2 cellular contexts compared by ENCODE assay signal in the genomic region with DNA sequence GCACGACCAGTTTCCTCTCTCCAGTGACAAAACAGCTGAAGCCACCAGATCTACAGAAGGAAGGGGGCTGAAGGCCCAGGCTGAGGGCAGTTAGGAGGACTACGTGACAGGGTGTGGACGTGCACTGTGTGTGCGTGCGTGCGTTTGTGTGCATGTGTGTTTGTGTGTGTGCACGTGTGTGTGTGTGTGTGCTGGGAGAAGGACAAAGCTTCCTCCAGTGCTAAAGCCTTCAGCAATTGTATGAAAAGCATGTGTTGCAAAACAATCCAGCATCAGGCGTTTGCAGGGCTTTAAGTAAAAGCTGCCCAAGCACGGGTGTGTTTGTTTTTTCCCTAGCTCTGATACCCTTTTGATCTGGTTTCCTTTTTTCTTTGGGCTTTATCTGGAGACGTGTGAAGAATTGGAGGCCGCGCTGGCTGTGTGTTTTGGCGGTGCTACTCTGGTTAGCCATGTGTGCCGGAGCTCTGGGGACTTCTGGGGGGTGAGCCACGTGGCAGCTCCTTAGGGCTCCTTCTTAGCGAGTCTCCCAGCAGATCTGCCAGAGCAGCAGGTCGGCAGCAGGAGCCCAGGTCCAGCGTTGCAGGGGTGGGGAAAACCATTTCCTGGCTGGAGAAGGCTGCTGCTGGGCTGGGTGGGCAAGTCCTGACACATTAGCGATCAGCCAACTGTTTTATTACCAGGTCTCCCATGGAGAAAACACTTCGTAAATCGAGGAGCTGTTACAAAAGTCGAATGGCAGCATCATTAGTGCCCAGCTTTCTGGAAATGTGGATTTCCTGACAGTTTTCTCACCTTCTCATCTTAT.
TF ChIP-seq lines count a peak whose summit lies in the region.

No MANE protein-coding gene starts in this region.

TF ChIP-seq in HEK293, 187 proteins besides CTCF, POLR2A, EP300 and RAD21 (continued from another document and continues in another):
- TF ChIP-seq BCL11A (tag by site-specific recombination; IDR thresholded peaks at IDR 0.05; ENCODE audit: low read depth) (no peak), ZNF423 (tag by site-specific recombination; IDR thresholded peaks at IDR 0.05) (peak; percentile 83), KLF1 (tag by site-specific recombination; IDR thresholded peaks at IDR 0.05) (no peak), WT1 (tag by site-specific recombination; IDR thresholded peaks at IDR 0.05) (no peak), ZNF202 (tag by site-specific recombination; IDR thresholded peaks at IDR 0.05; ENCODE audit: borderline replicate concordance) (no peak), ZNF792 (tag by site-specific recombination; IDR thresholded peaks at IDR 0.05) (no peak), ZSCAN30 (tag by site-specific recombination; IDR thresholded peaks at IDR 0.05) (peak; percentile 70; the same call in 1 of the 2 replicates), ZBTB8A (tag by site-specific recombination; IDR thresholded peaks at IDR 0.05) (peak; percentile 78), PRDM6 (tag by site-specific recombination; IDR thresholded peaks at IDR 0.05) (peak; percentile 89), ZNF24 (tag by site-specific recombination; IDR thresholded peaks at IDR 0.05) (no peak; the same call in 1 of the 2 replicates), ZNF394 (tag by site-specific recombination; IDR thresholded peaks at IDR 0.05; ENCODE audit: borderline replicate concordance) (no peak), TRIM28 (IDR thresholded peaks at IDR 0.05; ENCODE audit: borderline replicate concordance, low read length) (peak; percentile 85), SCRT1 (tag by site-specific recombination; IDR thresholded peaks at IDR 0.05; ENCODE audit: borderline replicate concordance) (0 out of 2 replicates have a peak, but pooled peaks have one; percentile 23), ZNF600 (tag by site-specific recombination; IDR thresholded peaks at IDR 0.05) (0 out of 2 replicates have a peak, but pooled peaks have one; percentile 52), KLF10 (tag by site-specific recombination; IDR thresholded peaks at IDR 0.05) (no peak), IKZF3 (tag by site-specific recombination; IDR thresholded peaks at IDR 0.05) (peak; percentile 57)
- TF ChIP-seq, protein P1, sequence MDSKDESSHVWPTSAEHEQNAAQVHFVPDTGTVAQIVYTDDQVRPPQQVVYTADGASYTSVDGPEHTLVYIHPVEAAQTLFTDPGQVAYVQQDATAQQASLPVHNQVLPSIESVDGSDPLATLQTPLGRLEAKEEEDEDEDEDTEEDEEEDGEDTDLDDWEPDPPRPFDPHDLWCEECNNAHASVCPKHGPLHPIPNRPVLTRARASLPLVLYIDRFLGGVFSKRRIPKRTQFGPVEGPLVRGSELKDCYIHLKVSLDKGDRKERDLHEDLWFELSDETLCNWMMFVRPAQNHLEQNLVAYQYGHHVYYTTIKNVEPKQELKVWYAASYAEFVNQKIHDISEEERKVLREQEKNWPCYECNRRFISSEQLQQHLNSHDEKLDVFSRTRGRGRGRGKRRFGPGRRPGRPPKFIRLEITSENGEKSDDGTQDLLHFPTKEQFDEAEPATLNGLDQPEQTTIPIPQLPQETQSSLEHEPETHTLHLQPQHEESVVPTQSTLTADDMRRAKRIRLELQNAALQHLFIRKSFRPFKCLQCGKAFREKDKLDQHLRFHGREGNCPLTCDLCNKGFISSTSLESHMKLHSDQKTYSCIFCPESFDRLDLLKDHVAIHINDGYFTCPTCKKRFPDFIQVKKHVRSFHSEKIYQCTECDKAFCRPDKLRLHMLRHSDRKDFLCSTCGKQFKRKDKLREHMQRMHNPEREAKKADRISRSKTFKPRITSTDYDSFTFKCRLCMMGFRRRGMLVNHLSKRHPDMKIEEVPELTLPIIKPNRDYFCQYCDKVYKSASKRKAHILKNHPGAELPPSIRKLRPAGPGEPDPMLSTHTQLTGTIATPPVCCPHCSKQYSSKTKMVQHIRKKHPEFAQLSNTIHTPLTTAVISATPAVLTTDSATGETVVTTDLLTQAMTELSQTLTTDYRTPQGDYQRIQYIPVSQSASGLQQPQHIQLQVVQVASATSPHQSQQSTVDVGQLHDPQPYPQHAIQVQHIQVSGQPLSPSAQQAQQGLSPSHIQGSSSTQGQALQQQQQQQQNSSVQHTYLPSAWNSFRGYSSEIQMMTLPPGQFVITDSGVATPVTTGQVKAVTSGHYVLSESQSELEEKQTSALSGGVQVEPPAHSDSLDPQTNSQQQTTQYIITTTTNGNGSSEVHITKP (tag by site-specific recombination; IDR thresholded peaks at IDR 0.05), result peak; percentile 71
- TF ChIP-seq, protein P2, sequence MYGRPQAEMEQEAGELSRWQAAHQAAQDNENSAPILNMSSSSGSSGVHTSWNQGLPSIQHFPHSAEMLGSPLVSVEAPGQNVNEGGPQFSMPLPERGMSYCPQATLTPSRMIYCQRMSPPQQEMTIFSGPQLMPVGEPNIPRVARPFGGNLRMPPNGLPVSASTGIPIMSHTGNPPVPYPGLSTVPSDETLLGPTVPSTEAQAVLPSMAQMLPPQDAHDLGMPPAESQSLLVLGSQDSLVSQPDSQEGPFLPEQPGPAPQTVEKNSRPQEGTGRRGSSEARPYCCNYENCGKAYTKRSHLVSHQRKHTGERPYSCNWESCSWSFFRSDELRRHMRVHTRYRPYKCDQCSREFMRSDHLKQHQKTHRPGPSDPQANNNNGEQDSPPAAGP (tag by site-specific recombination; IDR thresholded peaks at IDR 0.05), result no peak
- TF ChIP-seq, protein P3, sequence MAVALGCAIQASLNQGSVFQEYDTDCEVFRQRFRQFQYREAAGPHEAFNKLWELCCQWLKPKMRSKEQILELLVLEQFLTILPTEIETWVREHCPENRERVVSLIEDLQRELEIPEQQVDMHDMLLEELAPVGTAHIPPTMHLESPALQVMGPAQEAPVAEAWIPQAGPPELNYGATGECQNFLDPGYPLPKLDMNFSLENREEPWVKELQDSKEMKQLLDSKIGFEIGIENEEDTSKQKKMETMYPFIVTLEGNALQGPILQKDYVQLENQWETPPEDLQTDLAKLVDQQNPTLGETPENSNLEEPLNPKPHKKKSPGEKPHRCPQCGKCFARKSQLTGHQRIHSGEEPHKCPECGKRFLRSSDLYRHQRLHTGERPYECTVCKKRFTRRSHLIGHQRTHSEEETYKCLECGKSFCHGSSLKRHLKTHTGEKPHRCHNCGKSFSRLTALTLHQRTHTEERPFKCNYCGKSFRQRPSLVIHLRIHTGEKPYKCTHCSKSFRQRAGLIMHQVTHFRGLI (tag by site-specific recombination; IDR thresholded peaks at IDR 0.05), result peak; percentile 41; the same call in 1 of the 2 replicates
- TF ChIP-seq, protein P4, sequence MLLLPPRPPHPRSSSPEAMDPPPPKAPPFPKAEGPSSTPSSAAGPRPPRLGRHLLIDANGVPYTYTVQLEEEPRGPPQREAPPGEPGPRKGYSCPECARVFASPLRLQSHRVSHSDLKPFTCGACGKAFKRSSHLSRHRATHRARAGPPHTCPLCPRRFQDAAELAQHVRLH (tag by site-specific recombination; IDR thresholded peaks at IDR 0.05), result 0 out of 2 replicates have a peak, but pooled peaks have one; percentile 14

TF ChIP-seq in SK-N-SH treated with all-trans-retinoic acid at 6 μM for 48 hours, 23 proteins besides CTCF, POLR2A, EP300 and RAD21 (continued from another document):
- TF ChIP-seq TSHZ2 (CRISPR knock-in tag; IDR thresholded peaks at IDR 0.05), result no peak
- TF ChIP-seq, protein P5, sequence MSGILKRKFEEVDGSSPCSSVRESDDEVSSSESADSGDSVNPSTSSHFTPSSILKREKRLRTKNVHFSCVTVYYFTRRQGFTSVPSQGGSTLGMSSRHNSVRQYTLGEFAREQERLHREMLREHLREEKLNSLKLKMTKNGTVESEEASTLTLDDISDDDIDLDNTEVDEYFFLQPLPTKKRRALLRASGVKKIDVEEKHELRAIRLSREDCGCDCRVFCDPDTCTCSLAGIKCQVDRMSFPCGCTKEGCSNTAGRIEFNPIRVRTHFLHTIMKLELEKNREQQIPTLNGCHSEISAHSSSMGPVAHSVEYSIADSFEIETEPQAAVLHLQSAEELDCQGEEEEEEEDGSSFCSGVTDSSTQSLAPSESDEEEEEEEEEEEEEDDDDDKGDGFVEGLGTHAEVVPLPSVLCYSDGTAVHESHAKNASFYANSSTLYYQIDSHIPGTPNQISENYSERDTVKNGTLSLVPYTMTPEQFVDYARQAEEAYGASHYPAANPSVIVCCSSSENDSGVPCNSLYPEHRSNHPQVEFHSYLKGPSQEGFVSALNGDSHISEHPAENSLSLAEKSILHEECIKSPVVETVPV (CRISPR knock-in tag; IDR thresholded peaks at IDR 0.05), result no peak
- TF ChIP-seq TOX (CRISPR knock-in tag; IDR thresholded peaks at IDR 0.05; ENCODE audit: borderline replicate concordance), result no peak
- TF ChIP-seq SNAI2 (CRISPR knock-in tag; IDR thresholded peaks at IDR 0.05), result no peak
- TF ChIP-seq OSR1 (CRISPR knock-in tag; IDR thresholded peaks at IDR 0.05), result no peak
- TF ChIP-seq, protein P6, sequence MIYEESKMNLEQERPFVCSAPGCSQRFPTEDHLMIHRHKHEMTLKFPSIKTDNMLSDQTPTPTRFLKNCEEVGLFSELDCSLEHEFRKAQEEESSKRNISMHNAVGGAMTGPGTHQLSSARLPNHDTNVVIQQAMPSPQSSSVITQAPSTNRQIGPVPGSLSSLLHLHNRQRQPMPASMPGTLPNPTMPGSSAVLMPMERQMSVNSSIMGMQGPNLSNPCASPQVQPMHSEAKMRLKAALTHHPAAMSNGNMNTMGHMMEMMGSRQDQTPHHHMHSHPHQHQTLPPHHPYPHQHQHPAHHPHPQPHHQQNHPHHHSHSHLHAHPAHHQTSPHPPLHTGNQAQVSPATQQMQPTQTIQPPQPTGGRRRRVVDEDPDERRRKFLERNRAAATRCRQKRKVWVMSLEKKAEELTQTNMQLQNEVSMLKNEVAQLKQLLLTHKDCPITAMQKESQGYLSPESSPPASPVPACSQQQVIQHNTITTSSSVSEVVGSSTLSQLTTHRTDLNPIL (CRISPR knock-in tag; IDR thresholded peaks at IDR 0.05; ENCODE audit: low read depth), result no peak
- TF ChIP-seq ZC3H10 (CRISPR knock-in tag; IDR thresholded peaks at IDR 0.05), result no peak
